ENCODE assay signal across 18 cellular contexts in genomic region chr12:106863185-106863584, GRCh38.
"Had no signal": no experiment of that assay in that cellular context is flagged by ENCODE, and none has a peak within 500 bp of the region (broad histone marks: within the 10 kb centered on the region; RNA-seq: fewer than 3 reads in every experiment).

No MANE protein-coding gene starts in this region.

- H3K4me3 Mint-ChIP-seq: activated CD4-positive, alpha-beta memory T cell treated with anti-CD3 and anti-CD28 coated beads for 36 hours; activated naive CD8-positive, alpha-beta T cell treated with anti-CD3 and anti-CD28 coated beads for 36 hours; activated T-helper 1 cell treated with anti-CD3 and anti-CD28 coated beads, Interleukin-12 subunit alpha, Interleukin-12 subunit beta, Interleukin-2, Interleukin-4 antibody, amounts not matched to agents 30 ng/mL and 10 ng/mL and 1 ng/mL, durations not matched to agents 14 hours and 24 hours and 36 hours; endodermal cell; immature natural killer cell; naive thymus-derived CD4-positive, alpha-beta T cell; stimulated activated naive B cell treated with anti-CD40 and anti-IgM and Interleukin-4, amounts not matched to agents 10 μg/mL and 1 μg/mL and 100 μg/mL, for 72 hours; T-helper 2 cell treated with Interferon-gamma antibody and Interleukin-4, amounts not matched to agents 5 μg/mL and 100 μg/mL, for 36 hours had no signal

- H3K27me3 Mint-ChIP-seq: activated CD4-positive, alpha-beta memory T cell treated with anti-CD3 and anti-CD28 coated beads for 36 hours; activated naive CD8-positive, alpha-beta T cell treated with anti-CD3 and anti-CD28 coated beads for 36 hours; naive thymus-derived CD4-positive, alpha-beta T cell had no signal

- ATAC-seq: mucosa of descending colon; naive thymus-derived CD4-positive, alpha-beta T cell; stimulated activated naive B cell treated with anti-CD40 and anti-IgM and Interleukin-4, amounts not matched to agents 10 μg/mL and 1 μg/mL and 100 μg/mL, for 72 hours had no signal

- H3K4me1 ChIP-seq: spleen had no signal

- DNase-seq: activated CD4-positive, alpha-beta memory T cell treated with anti-CD3 and anti-CD28 coated beads for 36 hours; activated naive CD8-positive, alpha-beta T cell treated with anti-CD3 and anti-CD28 coated beads for 36 hours; activated T-cell treated with anti-CD3 and anti-CD28 coated beads for 4 hours; amygdala; endodermal cell; immature natural killer cell; left ventricle myocardium superior; mesenchymal stem cell; mucosa of descending colon; naive thymus-derived CD4-positive, alpha-beta T cell; ovary; sigmoid colon; spleen; stimulated activated naive B cell treated with anti-CD40 and anti-IgM and Interleukin-4, amounts not matched to agents 10 μg/mL and 1 μg/mL and 100 μg/mL, for 72 hours had no signal

- H3K27ac ChIP-seq: ovary, spleen had no signal

- H3K9me3 ChIP-seq: mucosa of descending colon, ovary, sigmoid colon, spleen had no signal

- FAIRE-seq: colon, TTC549 had no signal

- H3K4me1 Mint-ChIP-seq: stimulated activated naive B cell treated with anti-CD40 and anti-IgM and Interleukin-4, amounts not matched to agents 10 μg/mL and 1 μg/mL and 100 μg/mL, for 72 hours had no signal

- H3K27ac Mint-ChIP-seq: activated CD4-positive, alpha-beta memory T cell treated with anti-CD3 and anti-CD28 coated beads for 36 hours; activated naive CD8-positive, alpha-beta T cell treated with anti-CD3 and anti-CD28 coated beads for 36 hours; activated T-helper 1 cell treated with anti-CD3 and anti-CD28 coated beads, Interleukin-12 subunit alpha, Interleukin-12 subunit beta, Interleukin-2, Interleukin-4 antibody, amounts not matched to agents 30 ng/mL and 10 ng/mL and 1 ng/mL, durations not matched to agents 14 hours and 24 hours and 36 hours; endodermal cell; immature natural killer cell; stimulated activated naive B cell treated with anti-CD40 and anti-IgM and Interleukin-4, amounts not matched to agents 10 μg/mL and 1 μg/mL and 100 μg/mL, for 72 hours; T-helper 2 cell treated with Interferon-gamma antibody and Interleukin-4, amounts not matched to agents 5 μg/mL and 100 μg/mL, for 36 hours had no signal

- H3K9me3 Mint-ChIP-seq: activated CD4-positive, alpha-beta memory T cell treated with anti-CD3 and anti-CD28 coated beads for 36 hours; activated naive CD8-positive, alpha-beta T cell treated with anti-CD3 and anti-CD28 coated beads for 36 hours; activated T-helper 1 cell treated with anti-CD3 and anti-CD28 coated beads, Interleukin-12 subunit alpha, Interleukin-12 subunit beta, Interleukin-2, Interleukin-4 antibody, amounts not matched to agents 30 ng/mL and 10 ng/mL and 1 ng/mL, durations not matched to agents 14 hours and 24 hours and 36 hours; endodermal cell; immature natural killer cell; naive thymus-derived CD4-positive, alpha-beta T cell; stimulated activated naive B cell treated with anti-CD40 and anti-IgM and Interleukin-4, amounts not matched to agents 10 μg/mL and 1 μg/mL and 100 μg/mL, for 72 hours; T-helper 2 cell treated with Interferon-gamma antibody and Interleukin-4, amounts not matched to agents 5 μg/mL and 100 μg/mL, for 36 hours had no signal

- H3K4me3 ChIP-seq: mucosa of descending colon, ovary, sigmoid colon, spleen had no signal
